Comparison of ENCODE assay signal across 14 cellular contexts in the genomic region with DNA sequence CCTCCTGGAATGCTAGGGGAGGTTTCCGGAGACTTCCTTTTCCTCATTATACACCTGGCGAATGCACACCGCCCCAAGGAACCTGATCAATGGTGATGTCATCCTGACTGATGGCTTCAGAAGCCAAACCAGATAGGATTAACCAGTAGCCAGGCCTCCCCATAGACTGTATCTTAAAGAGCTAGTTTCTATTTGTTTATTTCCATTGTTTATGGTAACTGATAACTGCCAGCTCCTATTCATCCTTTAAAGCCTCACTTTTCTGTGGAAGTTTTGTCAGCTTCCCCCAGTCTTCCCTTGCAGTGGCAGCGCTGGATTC. TPM values are rescaled to one million over a fixed set of nuclear protein-coding genes. Genes with fewer than 3 reads are reported as not detected.
DNase-seq lines count a peak whose midpoint lies in the region; ATAC-seq and TF ChIP-seq lines count a peak whose summit lies in the region.
"Had no signal": no experiment of that assay in that cellular context is flagged by ENCODE, and none has a peak within 500 bp of the region (broad histone marks: within the 10 kb centered on the region; RNA-seq: fewer than 3 reads in every experiment).

A gene with protein sequence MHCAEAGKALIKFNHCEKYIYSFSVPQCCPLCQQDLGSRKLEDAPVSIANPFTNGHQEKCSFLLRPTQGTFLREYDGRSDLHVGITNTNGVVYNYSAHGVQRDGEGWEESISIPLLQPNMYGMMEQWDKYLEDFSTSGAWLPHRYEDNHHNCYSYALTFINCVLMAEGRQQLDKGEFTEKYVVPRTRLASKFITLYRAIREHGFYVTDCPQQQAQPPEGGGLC (minus strand): TSS at position 27 of the 319 bp plus-strand sequence. CDS start 35 bp downstream, outside the sequence.

- H3K4me3 Mint-ChIP-seq in mesothelial cell of epicardium, result peak within 1 kb of the TSS; percentile 45
- no peak within 1 kb of the TSS for H3K4me3 Mint-ChIP-seq in activated T-cell treated with anti-CD3 and anti-CD28 coated beads, Interleukin-2, amount 50 U/mL, for 4 hours
- H3K4me3 Mint-ChIP-seq: activated naive CD8-positive, alpha-beta T cell had no signal

- peak within 1 kb of the TSS; percentile 64 for H3K4me3 ChIP-seq in epithelial cell of esophagus (ENCODE audit: low read length)
- H3K4me3 ChIP-seq: left ventricle myocardium inferior had no signal

- H3K9me3 Mint-ChIP-seq in mesothelial cell of epicardium, result no peaks in the 10 kb centered on the region
- no peaks in the 10 kb centered on the region for H3K9me3 Mint-ChIP-seq in activated T-cell treated with anti-CD3 and anti-CD28 coated beads, Interleukin-2, amount 50 U/mL, for 4 hours

- ATAC-seq in activated T-cell treated with anti-CD3 and anti-CD28 coated beads, Interleukin-2, amount 50 U/mL, for 4 hours, result no peak
- no peak for ATAC-seq in HG03159 (IDR thresholded peaks at IDR 0.05; ENCODE audit: unreplicated experiment)

- no peak for TF ChIP-seq CTCF in epithelial cell of esophagus (IDR thresholded peaks at IDR 0.05; ENCODE audit: insufficient read depth, low read depth, low read length, missing control alignments)
- TF ChIP-seq CTCF in mesothelial cell of epicardium (IDR thresholded peaks at IDR 0.05; ENCODE audit: unreplicated experiment), result no peak

- no peaks in the 10 kb centered on the region for H3K36me3 Mint-ChIP-seq in mesothelial cell of epicardium
- peaks cover 2% of the 10 kb centered on the region for H3K36me3 Mint-ChIP-seq in activated T-cell treated with anti-CD3 and anti-CD28 coated beads, Interleukin-2, amount 50 U/mL, for 4 hours (ENCODE audit: insufficient read depth)
- H3K36me3 Mint-ChIP-seq: activated naive CD8-positive, alpha-beta T cell had no signal

- peaks cover 8% of the 10 kb centered on the region for H3K4me1 Mint-ChIP-seq in mesothelial cell of epicardium
- H3K4me1 Mint-ChIP-seq in activated T-cell treated with anti-CD3 and anti-CD28 coated beads, Interleukin-2, amount 50 U/mL, for 4 hours (ENCODE audit: low read depth), result no peaks in the 10 kb centered on the region

- peaks cover 8% of the 10 kb centered on the region for H3K27me3 Mint-ChIP-seq in mesothelial cell of epicardium (ENCODE audit: low read depth)
- peaks cover 5% of the 10 kb centered on the region for H3K27me3 Mint-ChIP-seq in activated T-cell treated with anti-CD3 and anti-CD28 coated beads, Interleukin-2, amount 50 U/mL, for 4 hours (ENCODE audit: low read depth)
- H3K27me3 Mint-ChIP-seq: activated naive CD8-positive, alpha-beta T cell had no signal

- H3K27ac Mint-ChIP-seq in mesothelial cell of epicardium, result no peak within 1 kb of the TSS
- H3K27ac Mint-ChIP-seq: activated naive CD8-positive, alpha-beta T cell had no signal

- DNase-seq in ELF-1 (ENCODE audit: low read depth, low spot score), result peak; percentile 54
- DNase-seq in NCI-H2227 treated with DMSO at 0.1 percent for 48 hours (lab: John Stamatoyannopoulos, UW), result peak; percentile 10
- DNase-seq in epithelial cell of esophagus (ENCODE audit: low read depth), result peak; percentile 95
- no peak for DNase-seq in mesothelial cell of epicardium (ENCODE audit: low spot score in 2 of 2, unreplicated experiment in 2 of 2)
- DNase-seq in activated T-cell treated with anti-CD3 and anti-CD28 coated beads, Interleukin-2, amount 50 U/mL, for 4 hours, result no peak
- DNase-seq in activated naive CD4-positive, alpha-beta T cell treated with anti-CD3 and anti-CD28 coated beads, Interleukin-2, amount 50 U/mL, for 16 hours, result no peak
- DNase-seq in NCI-H146 (lab: John Stamatoyannopoulos, UW), result no peak
- DNase-seq: activated CD4-positive, alpha-beta T cell treated with anti-CD3 and anti-CD28 coated beads for 48 hours; effector memory CD4-positive, alpha-beta T cell; left ventricle myocardium inferior had no signal

RNA-seq across cellular contexts. Expression of the gene that starts here (rescaled TPM):
- 0.25 to 0.29 TPM (median 0.29 TPM) in 3 replicates for total RNA-seq in mesothelial cell of epicardium
- total RNA-seq in activated T-cell treated with anti-CD3 and anti-CD28 coated beads, Interleukin-2, amount 50 U/mL, for 4 hours, result not detected
- total RNA-seq: OCI-LY7, skeletal muscle tissue had no signal

Comparison
In these comparisons a context has a peak if more than half of its experiments do, and no peak if none do; other contexts are left out.
1. DNase-seq: peak in ELF-1 (single experiment), NCI-H2227 treated with DMSO at 0.1 percent for 48 hours (single experiment) and epithelial cell of esophagus (single experiment); none in mesothelial cell of epicardium (0 of 2), activated T-cell treated with anti-CD3 and anti-CD28 coated beads, Interleukin-2, amount 50 U/mL, for 4 hours (single experiment), activated naive CD4-positive, alpha-beta T cell treated with anti-CD3 and anti-CD28 coated beads, Interleukin-2, amount 50 U/mL, for 16 hours (single experiment) and NCI-H146 (single experiment).